ENCODE assay signal across 7 cellular contexts in genomic region chrX:74923942-74924448, GRCh38.
DNase-seq lines count a peak whose midpoint lies in the region; ATAC-seq lines count a peak whose summit lies in the region.

No MANE protein-coding gene starts in this region.

- H3K4me1 ChIP-seq in iPS-15b (ENCODE audit: control insufficient read depth, insufficient read depth, low read length), result no peaks in the 10 kb centered on the region

- no peaks in the 10 kb centered on the region for H3K9me3 Mint-ChIP-seq in activated T-cell treated with anti-CD3 and anti-CD28 coated beads, Interleukin-2, amount 50 U/mL, for 24 hours

- H3K27me3 ChIP-seq in iPS-15b (ENCODE audit: control insufficient read depth, insufficient read depth, low read length), result peaks cover 33% of the 10 kb centered on the region

- H3K4me1 Mint-ChIP-seq in activated T-cell treated with anti-CD3 and anti-CD28 coated beads, Interleukin-2, amount 50 U/mL, for 24 hours (ENCODE audit: low read depth), result peaks cover 9% of the 10 kb centered on the region

- H3K27ac Mint-ChIP-seq in activated T-cell treated with anti-CD3 and anti-CD28 coated beads, Interleukin-2, amount 50 U/mL, for 24 hours, result peak overlapping the region; percentile 71

- H3K27me3 Mint-ChIP-seq in activated T-cell treated with anti-CD3 and anti-CD28 coated beads, Interleukin-2, amount 50 U/mL, for 24 hours, result peaks cover 64% of the 10 kb centered on the region

- H3K9ac ChIP-seq in iPS-15b (ENCODE audit: low read depth, low read length), result no peak overlapping the region

- H3K4me3 ChIP-seq in iPS-15b (ENCODE audit: low read depth, low read length), result peak overlapping the region; percentile 45

- ATAC-seq in GM18909 (IDR thresholded peaks at IDR 0.05; ENCODE audit: poor library complexity, unreplicated experiment), result peak; percentile 2
- ATAC-seq in HG03095 (IDR thresholded peaks at IDR 0.05; ENCODE audit: unreplicated experiment), result peak; percentile 6

- DNase-seq in activated T-cell treated with anti-CD3 and anti-CD28 coated beads, Interleukin-2, amount 50 U/mL, for 24 hours, result peak; percentile 37
- DNase-seq in stimulated activated CD4-positive, alpha-beta T cell treated with anti-CD3 and anti-CD28 coated beads, Interleukin-4, amount 100 ng/mL, for 24 hours, result peak; percentile 5
- DNase-seq in NK-92 treated with Interleukin-12 subunit alpha and Interleukin-12 subunit beta, amount 100 ng/mL, for 24 hours (lab: John Stamatoyannopoulos, UW), result no peak
- DNase-seq in kidney glomerular epithelial cell (lab: John Stamatoyannopoulos, UW), result no peak

- peak overlapping the region; percentile 77 for H3K4me3 Mint-ChIP-seq in activated T-cell treated with anti-CD3 and anti-CD28 coated beads, Interleukin-2, amount 50 U/mL, for 24 hours

- H3K36me3 ChIP-seq in iPS-15b (ENCODE audit: control insufficient read depth, insufficient read depth, low read length), result no peaks in the 10 kb centered on the region

- H3K9me3 ChIP-seq in iPS-15b (ENCODE audit: control insufficient read depth, insufficient read depth, low read length), result no peaks in the 10 kb centered on the region

- no peaks in the 10 kb centered on the region for H3K36me3 Mint-ChIP-seq in activated T-cell treated with anti-CD3 and anti-CD28 coated beads, Interleukin-2, amount 50 U/mL, for 24 hours (ENCODE audit: low read depth)

Comparison
In these comparisons a context has a peak if more than half of its experiments do, and no peak if none do; other contexts are left out.
1. DNase-seq: peak in activated T-cell treated with anti-CD3 and anti-CD28 coated beads, Interleukin-2, amount 50 U/mL, for 24 hours (single experiment) and stimulated activated CD4-positive, alpha-beta T cell treated with anti-CD3 and anti-CD28 coated beads, Interleukin-4, amount 100 ng/mL, for 24 hours (single experiment); none in NK-92 treated with Interleukin-12 subunit alpha and Interleukin-12 subunit beta, amount 100 ng/mL, for 24 hours (single experiment) and kidney glomerular epithelial cell (single experiment).